9 cellular contexts compared by ENCODE assay signal in genomic region chr14:20683125-20683895, GRCh38. TPM values are rescaled to one million over a fixed set of nuclear protein-coding genes. Genes with fewer than 3 reads are reported as not detected.
DNase-seq lines count a peak whose midpoint lies in the region; ATAC-seq and TF ChIP-seq lines count a peak whose summit lies in the region.
"Had no signal": no experiment of that assay in that cellular context is flagged by ENCODE, and none has a peak within 500 bp of the region (broad histone marks: within the 10 kb centered on the region; RNA-seq: fewer than 3 reads in every experiment).

No MANE protein-coding gene starts in this region.

- TF ChIP-seq EP300 in upper lobe of left lung (IDR thresholded peaks at IDR 0.05), result no peak

- WGBS in heart right ventricle, 2 donors, result 0 to 1% methylated on average over 38 of the region's 38 CpGs
- 0 to 1% methylated on average over 18 to 38 of the region's 38 CpGs for WGBS in upper lobe of left lung, 2 donors

- H3K4me2 ChIP-seq in KMS-11, result peak overlapping the region; percentile 81

- H3K9ac ChIP-seq in KMS-11, result peak overlapping the region; percentile 81

- H3K79me2 ChIP-seq in KMS-11 (ENCODE audit: insufficient read depth, low read depth), result no peaks in the 10 kb centered on the region

- H4K20me1 ChIP-seq in KMS-11 (ENCODE audit: insufficient read depth), result no peaks in the 10 kb centered on the region

- H3K36me3 ChIP-seq in KMS-11 (ENCODE audit: insufficient read depth) (no peaks in the 10 kb centered on the region), heart right ventricle (no peaks in the 10 kb centered on the region), upper lobe of left lung (no peaks in the 10 kb centered on the region)

- H3K27ac ChIP-seq in KMS-11 (peak overlapping the region; percentile 86), heart right ventricle (peak overlapping the region; percentile 98 to 100 (median 100)), upper lobe of left lung (peak overlapping the region; percentile 98 to 100 (median 99))

- ATAC-seq in GM21619 (IDR thresholded peaks at IDR 0.05; ENCODE audit: unreplicated experiment) (peak; percentile 27), SK-N-SH treated with all-trans-retinoic acid at 6 μM for 48 hours (peak; percentile 61), heart right ventricle (peak; percentile 40 to 84 (median 66)), upper lobe of left lung (ENCODE audit: low FRiP score in 2 of 2) (peak; percentile 70 to 80)

- TF ChIP-seq CTCF in KMS-11 (conservative IDR thresholded peaks at IDR 0.05; ENCODE audit: low read depth, low read length), result no peak
- no peak for TF ChIP-seq CTCF in heart right ventricle (IDR thresholded peaks at IDR 0.05)
- TF ChIP-seq CTCF in upper lobe of left lung (IDR thresholded peaks at IDR 0.05), result no peak

- H3K9me3 ChIP-seq in heart right ventricle (no peaks in the 10 kb centered on the region), upper lobe of left lung (no peaks in the 10 kb centered on the region)

- intact Hi-C loops in heart right ventricle (cut with DNase I), result loop anchor here (1.0 to 10.0 kb wide), 19 partner anchors 51 to 421 kb away; partner anchors contain the start of genes PIP4P1 (in 5 of the 10), CCNB1IP1 (in 4 of the 10), TEP1 (in 4 of the 10) and PARP2 (in 3 of the 10)
- intact Hi-C loops in posterior cingulate gyrus (cut with DNase I), result loop anchor here (5.0 kb wide), 4 partner anchors 51 to 419 kb away; partner anchors contain the start of genes PARP2, PIP4P1 and TMEM253

- no peak for TF ChIP-seq POLR2A in upper lobe of left lung (IDR thresholded peaks at IDR 0.05)

- DNase-seq in DMS153 (lab: John Stamatoyannopoulos, UW) (peak; percentile 67), heart right ventricle (peak; percentile 68 to 85), posterior cingulate gyrus (peak; percentile 44 to 94 (median 71)), upper lobe of left lung (peak in 1 of 2 donors; percentile 68)
- DNase-seq in activated naive CD8-positive, alpha-beta T cell treated with anti-CD3 and anti-CD28 coated beads, Interleukin-2, amount 50 U/mL, for 16 hours (ENCODE audit: low read depth, low spot score), result peak; percentile 54

- H3K4me3 ChIP-seq in KMS-11 (IDR thresholded peaks at IDR 0.05; ENCODE audit: insufficient read depth, low read depth, low read length) (no peak overlapping the region), heart right ventricle (peak overlapping the region; percentile 67 to 99 (median 89)), upper lobe of left lung (peak overlapping the region; percentile 65 to 81 (median 79))

- peak overlapping the region; percentile 81 for H2AFZ ChIP-seq in KMS-11 (ENCODE audit: low read depth)

- H3K27me3 ChIP-seq in KMS-11 (ENCODE audit: insufficient read depth, low read depth) (no peaks in the 10 kb centered on the region), heart right ventricle (no peaks in the 10 kb centered on the region), upper lobe of left lung (no peaks in the 10 kb centered on the region)

- H3K4me1 ChIP-seq in KMS-11 (ENCODE audit: low read depth, poor library complexity, severe bottlenecking), result peaks cover 22% of the 10 kb centered on the region
- peaks cover 0 to 63% (median 16%) of the 10 kb centered on the region in 9 donors for H3K4me1 ChIP-seq in heart right ventricle
- peaks cover 29 to 59% (median 42%) of the 10 kb centered on the region in 4 donors for H3K4me1 ChIP-seq in upper lobe of left lung

TF ChIP-seq in SK-N-SH treated with all-trans-retinoic acid at 6 μM for 48 hours, 23 proteins besides CTCF, POLR2A, EP300 and RAD21:
- TF ChIP-seq PATZ1 (CRISPR knock-in tag; IDR thresholded peaks at IDR 0.05; ENCODE audit: borderline replicate concordance) (no peak), ZNF565 (CRISPR knock-in tag; conservative IDR thresholded peaks at IDR 0.05; ENCODE audit: low read depth) (no peak), OSR1 (CRISPR knock-in tag; IDR thresholded peaks at IDR 0.05) (no peak), BACH2 (CRISPR knock-in tag; IDR thresholded peaks at IDR 0.05; ENCODE audit: borderline replicate concordance) (no peak)

RNA-seq across cellular contexts. Expression of gene RNASE4, which starts 1.1 kb away (rescaled TPM):
- total RNA-seq in heart right ventricle (10 to 100 TPM in 2 of 10 donors, 1 to 10 TPM in 8; 2.3 to 13.6 (median 4.4) TPM), upper lobe of left lung (100 to 1,000 TPM in 1 of 6 donors, 10 to 100 TPM in 5; 14.7 to 108 (median 26.7) TPM)
- polyA plus RNA-seq in heart right ventricle, result 10 to 100 TPM; 11.2 to 16.2 TPM

RNA-seq across cellular contexts. Expression of gene ANG, which starts 5.3 kb away (rescaled TPM):
- total RNA-seq in heart right ventricle, result 1 to 10 TPM in 9 of 10 donors, under 1 TPM in 1; 0.79 to 4.1 (median 2.2) TPM
- 1 to 10 TPM; 5.4 to 7.0 TPM for polyA plus RNA-seq in heart right ventricle
- 10 to 100 TPM; 16.8 to 47.4 (median 29.5) TPM for total RNA-seq in upper lobe of left lung

RNA-seq across cellular contexts. Expression of gene OR6S1, which starts 41.8 kb away (rescaled TPM):
- total RNA-seq in heart right ventricle, result not detected
- not detected for polyA plus RNA-seq in heart right ventricle
- total RNA-seq in upper lobe of left lung, result not detected
- total RNA-seq: subcutaneous adipose tissue had no signal
